Comparison of ENCODE assay signal across 25 cellular contexts in genomic region chr14:64956697-64957412, GRCh38. TPM values are rescaled to one million over a fixed set of nuclear protein-coding genes. Genes with fewer than 3 reads are reported as not detected.
A peak's percentile ranks its signal among the peaks of the same experiment; 100 is the strongest.
DNase-seq lines count a peak whose midpoint lies in the region; ATAC-seq, FAIRE-seq and TF ChIP-seq lines count a peak whose summit lies in the region.
"Had no signal": no experiment of that assay in that cellular context is flagged by ENCODE, and none has a peak within 500 bp of the region (broad histone marks: within the 10 kb centered on the region; RNA-seq: fewer than 3 reads in every experiment).

No MANE protein-coding gene starts in this region.

- TF ChIP-seq POLR2A in H1 (IDR thresholded peaks at IDR 0.05; ENCODE audit: control extremely low read depth in 1 of 2, low read depth in 2 of 2, low read length in 2 of 2) (no peak), esophagus muscularis mucosa (IDR thresholded peaks at IDR 0.05; ENCODE audit: low read depth) (no peak)

- H3K36me3 ChIP-seq in mammary epithelial cell (ENCODE audit: insufficient read depth, low read length) (no peaks in the 10 kb centered on the region), H1 (ENCODE audit: control insufficient read depth in 2 of 4, insufficient read depth in 4 of 4, low read length in 3 of 4) (peaks cover 0 to 5% (median 1%) of the 10 kb centered on the region in 4 experiments; a peak in 2 of 8 replicates), esophagus muscularis mucosa (peaks cover 0 to 12% (median under 1%) of the 10 kb centered on the region in 4 donors)

- H3K56ac ChIP-seq in H1 (replicated peaks; ENCODE audit: insufficient read length, low read depth, low read length) = no peak overlapping the region

- H3K27me3 Mint-ChIP-seq in MCF 10A (ENCODE audit: insufficient read depth, unreplicated experiment) (no peaks in the 10 kb centered on the region), neural crest cell (ENCODE audit: low read depth) (no peaks in the 10 kb centered on the region), type B pancreatic cell (no peaks in the 10 kb centered on the region)

- H4K5ac ChIP-seq in H1 (ENCODE audit: insufficient read length, low read depth, low read length) = no peak overlapping the region

- no peak overlapping the region for H2BK15ac ChIP-seq in H1 (ENCODE audit: low read length)

- H3K4me1 Mint-ChIP-seq in MCF 10A (ENCODE audit: insufficient read depth, unreplicated experiment) = no peaks in the 10 kb centered on the region
- H3K4me1 Mint-ChIP-seq in neural crest cell = no peaks in the 10 kb centered on the region
- H3K4me1 Mint-ChIP-seq in type B pancreatic cell (ENCODE audit: unreplicated experiment) = peaks cover 18% of the 10 kb centered on the region

- H2BK120ac ChIP-seq in H1 (replicated peaks; ENCODE audit: low read depth, low read length) = peak overlapping the region; percentile 19

- H3K23me2 ChIP-seq in H1 (ENCODE audit: low read depth, low read length) = no peaks in the 10 kb centered on the region

- H4K20me1 ChIP-seq in mammary epithelial cell (ENCODE audit: insufficient read depth, low read length) = no peaks in the 10 kb centered on the region
- peaks cover 0 to 10% of the 10 kb centered on the region in 2 experiments for H4K20me1 ChIP-seq in H1 (replicated peaks in 1 of 2; ENCODE audit: control insufficient read depth in 1 of 2, insufficient read depth in 2 of 2, low read length in 2 of 2)

- CTCF ChIA-PET in MCF 10A (lab: Yijun Ruan, JAX) = interaction anchor here (0.6 to 1.5 kb wide), 4 partner anchors 14 to 1184 kb away, joined by 3 to 7 read pairs (median 4); partner anchors contain the start of gene GPX2
- CTCF ChIA-PET in mammary epithelial cell (lab: Charles Lee; ENCODE audit: low non-redundant PET) = interaction anchor here (0.5 to 0.6 kb wide), 2 partner anchors 42 to 63 kb away, joined by 3 to 4 read pairs; no protein-coding TSS in a partner anchor
- CTCF ChIA-PET in H1 (lab: Charles Lee; ENCODE audit: partially characterized antibody) = interaction anchor here (0.6 to 6.7 kb wide), 18 partner anchors 9 to 254 kb away, joined by 3 to 45 read pairs (median 4); partner anchors contain the start of gene FNTB

- H3K9me3 ChIP-seq in mammary epithelial cell (replicated peaks; ENCODE audit: insufficient read depth, low read length) (no peaks in the 10 kb centered on the region), H1 (ENCODE audit: insufficient read depth in 2 of 2, low read depth in 1 of 2, low read length in 1 of 2) (no peaks in the 10 kb centered on the region), esophagus muscularis mucosa (no peaks in the 10 kb centered on the region)
- H3K9me3 ChIP-seq: Peyer's patch had no signal

- no peak overlapping the region for H3K23ac ChIP-seq in H1 (ENCODE audit: insufficient read length)

- FAIRE-seq in H1 (lab: Jason Lieb, UNC) = no peak

- H3K9ac ChIP-seq in mammary epithelial cell (ENCODE audit: insufficient read depth, low read length) = no peak overlapping the region
- H3K9ac ChIP-seq in H1 (replicated peaks in 1 of 4; ENCODE audit: extremely low read depth in 1 of 4, low read depth in 3 of 4, low read length in 3 of 4) = no peak overlapping the region
- H3K9ac ChIP-seq: GM23248 had no signal

- no peak for DNase-seq in MCF 10A (ENCODE audit: unreplicated experiment)
- DNase-seq in mammary epithelial cell = no peak
- DNase-seq in H1 (ENCODE audit: low read depth in 1 of 2, low spot score in 2 of 2) = no peak
- no peak for DNase-seq in neural crest cell (ENCODE audit: low read depth, low spot score)
- DNase-seq in type B pancreatic cell (ENCODE audit: extremely low spot score, unreplicated experiment) = no peak
- DNase-seq in esophagus muscularis mucosa (ENCODE audit: extremely low spot score) = no peak
- no peak for DNase-seq in stimulated activated CD4-positive, alpha-beta T cell treated with anti-CD3 and anti-CD28 coated beads, Interleukin-2, amount 100 ng/mL, for 24 hours
- DNase-seq: 8988T, ACHN, DMS153, DND-41, GM23248, HCEC 1CT, NCI-H1092, NCI-H1417 treated with DMSO at 0.1 percent for 48 hours, NCI-H1694 treated with DMSO at 0.1 percent for 48 hours, NCI-H2081, NCI-H2171, NCI-H226, NCI-H510A, NCI-H69, Peyer's patch had no signal

- peak overlapping the region; percentile 40; the same call in 1 of the 2 replicates for H2AK5ac ChIP-seq in H1 (ENCODE audit: low read depth, low read length)

- no peak for ATAC-seq in esophagus mucosa
- ATAC-seq: SK-N-SH treated with all-trans-retinoic acid at 6 μM for 48 hours had no signal

- H3K4me1 ChIP-seq in mammary epithelial cell (ENCODE audit: insufficient read depth, low read length) (peaks cover 4% of the 10 kb centered on the region), H1 (replicated peaks in 1 of 4; ENCODE audit: control insufficient read depth in 3 of 4, insufficient read depth in 4 of 4, low read length in 3 of 4) (peaks cover 13 to 26% (median 20%) of the 10 kb centered on the region in 4 experiments), esophagus muscularis mucosa (peaks cover 0 to 10% (median under 1%) of the 10 kb centered on the region in 4 donors)
- H3K4me1 ChIP-seq: Peyer's patch had no signal

- intact Hi-C loops in MCF 10A (cut with micrococcal nuclease) = no loop called here
- intact Hi-C loops in mammary epithelial cell (cut with micrococcal nuclease) = no loop called here
- intact Hi-C loops in esophagus muscularis mucosa (cut with DNase I) = no loop called here

- peaks cover 7% of the 10 kb centered on the region for H3K79me1 ChIP-seq in H1 (ENCODE audit: low read depth, low read length)

- no peak overlapping the region for H2BK20ac ChIP-seq in H1 (ENCODE audit: low read length)

- peaks cover under 1% of the 10 kb centered on the region for H3K36me3 Mint-ChIP-seq in MCF 10A (ENCODE audit: insufficient read depth, unreplicated experiment)
- H3K36me3 Mint-ChIP-seq in neural crest cell (ENCODE audit: low read depth) = no peaks in the 10 kb centered on the region
- H3K36me3 Mint-ChIP-seq in type B pancreatic cell = peaks cover 11% of the 10 kb centered on the region

- no peaks in the 10 kb centered on the region for H3K9me3 Mint-ChIP-seq in MCF 10A (ENCODE audit: unreplicated experiment)
- no peaks in the 10 kb centered on the region for H3K9me3 Mint-ChIP-seq in neural crest cell
- no peaks in the 10 kb centered on the region for H3K9me3 Mint-ChIP-seq in type B pancreatic cell

- H2BK5ac ChIP-seq in H1 (ENCODE audit: low read depth, low read length) = peak overlapping the region; percentile 54; the same call in 1 of the 2 replicates

- H3K79me2 ChIP-seq in mammary epithelial cell (ENCODE audit: insufficient read depth, low read length) (no peaks in the 10 kb centered on the region), H1 (ENCODE audit: control insufficient read depth in 1 of 2, insufficient read depth in 2 of 2, low read length in 2 of 2) (peaks cover 0 to 5% of the 10 kb centered on the region in 2 experiments; a peak in 1 of 4 replicates)

- no peak overlapping the region for H3K18ac ChIP-seq in H1 (ENCODE audit: extremely low read depth, low read length)

- H4K8ac ChIP-seq in H1 (ENCODE audit: extremely low read depth, insufficient read depth, low read length) = no peak overlapping the region

- H3K14ac ChIP-seq in H1 (ENCODE audit: insufficient read length) = no peak overlapping the region

- H3K4me2 ChIP-seq in mammary epithelial cell (ENCODE audit: insufficient read depth, low read depth, low read length) (no peak overlapping the region), H1 (ENCODE audit: insufficient read depth in 1 of 2, low read depth in 2 of 2, low read length in 2 of 2) (peak overlapping the region; percentile 0 to 9; a peak in 1 of 4 replicates)

- H3K4ac ChIP-seq in H1 (replicated peaks; ENCODE audit: insufficient read length, low read depth, low read length) = no peak overlapping the region

- H2AFZ ChIP-seq in mammary epithelial cell (ENCODE audit: low read depth, low read length) (no peak overlapping the region), H1 (ENCODE audit: low read length) (no peak overlapping the region)
- H2AFZ ChIP-seq: GM23248 had no signal

- 54% methylated on average over 6 of the region's 8 CpGs for WGBS in mammary epithelial cell (ENCODE audit: low coverage, missing lambda C conversion rate)
- 70% methylated on average over 8 of the region's 8 CpGs; no CpG with 5 or more reads in 1 of the 2 experiments for WGBS in H1 (ENCODE audit: extremely low coverage in 1 of 2, insufficient coverage in 1 of 2, insufficient read length in 1 of 2, insufficient replicate concordance in 2 of 2, low coverage in 1 of 2, low lambda C conversion rate in 2 of 2, missing lambda C conversion rate in 1 of 2), 2 experiments
- 86% methylated on average over 8 of the region's 8 CpGs for WGBS in esophagus muscularis mucosa

- TF ChIP-seq CTCF in MCF 10A (IDR thresholded peaks at IDR 0.05; ENCODE audit: unreplicated experiment) = no peak
- TF ChIP-seq CTCF in mammary epithelial cell (conservative IDR thresholded peaks at IDR 0.05 in 1 of 2, IDR thresholded peaks at IDR 0.05 in 1 of 2; ENCODE audit: extremely low read depth in 1 of 2, insufficient read depth in 1 of 2, low read depth in 1 of 2, low read length in 2 of 2) = no peak
- no peak for TF ChIP-seq CTCF in H1 (IDR thresholded peaks at IDR 0.05; ENCODE audit: control extremely low read depth in 1 of 3, insufficient read depth in 1 of 3, low read depth in 1 of 3, low read length in 3 of 3)
- no peak for TF ChIP-seq CTCF in neural crest cell (conservative IDR thresholded peaks at IDR 0.05)
- TF ChIP-seq CTCF in type B pancreatic cell (conservative IDR thresholded peaks at IDR 0.05) = no peak
- no peak for TF ChIP-seq CTCF in esophagus muscularis mucosa (IDR thresholded peaks at IDR 0.05)

- no peaks in the 10 kb centered on the region for H3K27me3 ChIP-seq in mammary epithelial cell (ENCODE audit: insufficient read depth, low read length)
- H3K27me3 ChIP-seq in H1 (replicated peaks in 1 of 4; ENCODE audit: control insufficient read depth in 3 of 4, extremely low read depth in 1 of 4, insufficient read depth in 3 of 4, low read length in 3 of 4) = no peaks in the 10 kb centered on the region
- H3K27me3 ChIP-seq in esophagus muscularis mucosa = no peaks in the 10 kb centered on the region
- H3K27me3 ChIP-seq: Peyer's patch had no signal

- H3K4me3 ChIP-seq in mammary epithelial cell (replicated peaks in 1 of 3; ENCODE audit: insufficient read depth in 1 of 3, low read depth in 2 of 3, low read length in 3 of 3) = no peak overlapping the region
- H3K4me3 ChIP-seq in H1 (ENCODE audit: extremely low read depth in 1 of 4, insufficient read depth in 2 of 4, low read depth in 3 of 4, low read length in 4 of 4) = no peak overlapping the region
- H3K4me3 ChIP-seq in esophagus muscularis mucosa = no peak overlapping the region
- H3K4me3 ChIP-seq: GM23248, Peyer's patch had no signal

- POLR2A ChIA-PET in MCF 10A (lab: Yijun Ruan, JAX) (interaction anchor here (0.6 to 1.6 kb wide), 7 partner anchors 14 to 1576 kb away, joined by 3 to 4 read pairs (median 4); partner anchors contain the start of genes FNTB and ZBTB1), H1 (lab: Charles Lee; ENCODE audit: partially characterized antibody) (interaction anchor here (0.7 to 2.2 kb wide), 7 partner anchors 9 to 30 kb away, joined by 3 to 8 read pairs (median 6); partner anchors contain the start of gene FNTB)

- H3K27ac ChIP-seq in mammary epithelial cell (ENCODE audit: insufficient read depth, low read depth, low read length) = no peak overlapping the region
- no peak overlapping the region for H3K27ac ChIP-seq in H1 (ENCODE audit: low read depth, low read length)
- H3K27ac ChIP-seq in esophagus muscularis mucosa (replicated peaks in 1 of 4) = no peak overlapping the region
- H3K27ac ChIP-seq: GM23248, Peyer's patch had no signal

- no peak for TF ChIP-seq EP300 in H1 (IDR thresholded peaks at IDR 0.05; ENCODE audit: borderline replicate concordance in 1 of 2, low read depth in 2 of 2, low read length in 2 of 2)
- no peak for TF ChIP-seq EP300 in esophagus muscularis mucosa (IDR thresholded peaks at IDR 0.05)

- in situ Hi-C loops in mammary epithelial cell (cut with MboI; ENCODE audit: low sequenced_read_pairs in 2 of 2) = no loop called here

- 0 out of 2 replicates have a peak overlapping the region, but pooled peaks have one; percentile 12 for H2BK12ac ChIP-seq in H1 (ENCODE audit: low read depth, low read length)

- H4K91ac ChIP-seq in H1 (replicated peaks; ENCODE audit: insufficient read length, low read length) = no peak overlapping the region

- dilution Hi-C loops in mammary epithelial cell (cut with HindIII; ENCODE audit: low sequenced_read_pairs) = no loop called here

- TF ChIP-seq RAD21 in H1 (IDR thresholded peaks at IDR 0.05 in 1 of 2, conservative IDR thresholded peaks at IDR 0.05 in 1 of 2; ENCODE audit: low read depth in 2 of 2, low read length in 2 of 2) = no peak

- peak overlapping the region; percentile 19 for H3K27ac Mint-ChIP-seq in MCF 10A (ENCODE audit: low read depth, unreplicated experiment)
- H3K27ac Mint-ChIP-seq in neural crest cell (ENCODE audit: unreplicated experiment) = peak overlapping the region; percentile 19
- peak overlapping the region; percentile 9 for H3K27ac Mint-ChIP-seq in type B pancreatic cell

- BruUV-seq in MCF 10A (replicated peaks; lab: Mats Ljungman, UMichigan) (no TSS peak), mammary epithelial cell (replicated peaks; lab: Mats Ljungman, UMichigan) (no TSS peak)

- H3K4me3 Mint-ChIP-seq in MCF 10A (ENCODE audit: unreplicated experiment) (no peak overlapping the region), neural crest cell (no peak overlapping the region), type B pancreatic cell (no peak overlapping the region)

RNA-seq across cellular contexts. Expression of gene GPX2, which starts 14.3 kb away (rescaled TPM):
- total RNA-seq in MCF 10A (2022) = not detected in 2 replicates
- 10 to 100 TPM; 10.3 to 22.0 TPM for total RNA-seq in mammary epithelial cell
- 19.8 TPM for polyA plus RNA-seq in mammary epithelial cell
- polyA minus RNA-seq in mammary epithelial cell = 4.7 TPM
- 0.30 and 0.50 TPM in 2 replicates for total RNA-seq in H1 (2021; fragmentation: NEBNext Ultra II Directional; extraction: Animal tissue kit (Norgen Biotek cat#: 25700))
- polyA plus RNA-seq in H1 (2011; rRNA removed) = 0.49 and 0.89 TPM in 2 replicates
- polyA plus RNA-seq in H1 (2011; cell fraction: cytosol; rRNA removed) = 0.61 TPM
- 0.66 TPM for polyA plus RNA-seq in H1 (2011; cell fraction: nucleus; rRNA removed)
- polyA plus RNA-seq in H1 (2012, experiment 1 of 2) = 0.50 to 0.96 TPM (median 0.64 TPM) in 3 of 4 replicates, not detected in the other
- 1.5 TPM for polyA plus RNA-seq in H1 (2012, experiment 2 of 2)
- 0.36 TPM for polyA plus RNA-seq in H1 (2013, experiment 1 of 2)
- polyA plus RNA-seq in H1 (2013, experiment 2 of 2) = 0.46 TPM
- polyA minus RNA-seq in H1 (2011; rRNA and poly(A)+ RNA removed) = 0.38 and 0.56 TPM in 2 replicates
- not detected for polyA minus RNA-seq in H1 (2011; cell fraction: cytosol; rRNA and poly(A)+ RNA removed)
- polyA minus RNA-seq in H1 (2011; cell fraction: nucleus; rRNA and poly(A)+ RNA removed) = not detected
- total RNA-seq in neural crest cell = not detected in 2 replicates
- 39.2 and 69.7 TPM in 2 replicates for total RNA-seq in type B pancreatic cell (ENCODE audit: low replicate concordance)
- 68.1 TPM for total RNA-seq in esophagus mucosa
- not detected for total RNA-seq in esophagus muscularis mucosa
- total RNA-seq: GM23248, OCI-LY7 had no signal
- polyA plus RNA-seq: GM23248 had no signal

RNA-seq across cellular contexts. Expression of gene RAB15, which starts 15.3 kb away (rescaled TPM):
- total RNA-seq in MCF 10A (2022) (0.28 and 0.66 TPM in 2 replicates), mammary epithelial cell (1 to 10 TPM; 5.8 to 6.2 TPM), neural crest cell (16.5 and 17.9 TPM in 2 replicates), type B pancreatic cell (ENCODE audit: low replicate concordance) (31.4 and 55.6 TPM in 2 replicates), esophagus mucosa (1.8 TPM), esophagus muscularis mucosa (10 to 100 TPM in 1 of 4 donors, 1 to 10 TPM in 3; 3.7 to 11.4 (median 7.1) TPM)
- polyA plus RNA-seq in mammary epithelial cell (3.4 TPM), H1 (2011; rRNA removed) (38.8 and 63.4 TPM in 2 replicates)
- polyA minus RNA-seq in mammary epithelial cell = 2.1 TPM
- total RNA-seq in H1 (2021; fragmentation: NEBNext Ultra II Directional; extraction: Animal tissue kit (Norgen Biotek cat#: 25700)) = 58.1 and 59.2 TPM in 2 replicates
- polyA plus RNA-seq in H1 (2011; cell fraction: cytosol; rRNA removed) = 37.8 TPM
- polyA plus RNA-seq in H1 (2011; cell fraction: nucleus; rRNA removed) = 46.7 TPM
- polyA plus RNA-seq in H1 (2012, experiment 1 of 2) = 35.3 to 39.3 TPM (median 37.0 TPM) in 4 replicates
- polyA plus RNA-seq in H1 (2012, experiment 2 of 2) = 35.0 TPM
- polyA plus RNA-seq in H1 (2013, experiment 1 of 2) = 29.4 TPM
- 30.4 TPM for polyA plus RNA-seq in H1 (2013, experiment 2 of 2)
- 25.9 and 31.7 TPM in 2 replicates for polyA minus RNA-seq in H1 (2011; rRNA and poly(A)+ RNA removed)
- 15.9 TPM for polyA minus RNA-seq in H1 (2011; cell fraction: cytosol; rRNA and poly(A)+ RNA removed)
- polyA minus RNA-seq in H1 (2011; cell fraction: nucleus; rRNA and poly(A)+ RNA removed) = 14.5 TPM

RNA-seq across cellular contexts. Expression of gene FNTB, which starts 29.8 kb away (rescaled TPM):
- 12.2 and 13.1 TPM in 2 replicates for total RNA-seq in MCF 10A (2022)
- 10 to 100 TPM; 11.7 to 12.5 TPM for total RNA-seq in mammary epithelial cell
- 17.0 TPM for polyA plus RNA-seq in mammary epithelial cell
- 56.4 TPM for polyA minus RNA-seq in mammary epithelial cell
- 13.8 and 16.0 TPM in 2 replicates for total RNA-seq in H1 (2021; fragmentation: NEBNext Ultra II Directional; extraction: Animal tissue kit (Norgen Biotek cat#: 25700))
- polyA plus RNA-seq in H1 (2011; rRNA removed) = 19.3 and 20.7 TPM in 2 replicates
- 21.8 TPM for polyA plus RNA-seq in H1 (2011; cell fraction: cytosol; rRNA removed)
- 30.2 TPM for polyA plus RNA-seq in H1 (2011; cell fraction: nucleus; rRNA removed)
- polyA plus RNA-seq in H1 (2012, experiment 1 of 2) = 12.4 to 17.8 TPM (median 16.1 TPM) in 4 replicates
- polyA plus RNA-seq in H1 (2012, experiment 2 of 2) = 16.3 TPM
- polyA plus RNA-seq in H1 (2013, experiment 1 of 2) = 9.0 TPM
- 8.3 TPM for polyA plus RNA-seq in H1 (2013, experiment 2 of 2)
- polyA minus RNA-seq in H1 (2011; rRNA and poly(A)+ RNA removed) = 30.5 and 33.3 TPM in 2 replicates
- polyA minus RNA-seq in H1 (2011; cell fraction: cytosol; rRNA and poly(A)+ RNA removed) = 21.4 TPM
- polyA minus RNA-seq in H1 (2011; cell fraction: nucleus; rRNA and poly(A)+ RNA removed) = 22.4 TPM
- total RNA-seq in neural crest cell = 28.6 and 37.3 TPM in 2 replicates
- total RNA-seq in type B pancreatic cell (ENCODE audit: low replicate concordance) = 30.1 and 31.2 TPM in 2 replicates
- 22.6 TPM for total RNA-seq in esophagus mucosa
- 10 to 100 TPM; 10.3 to 20.7 (median 15.5) TPM for total RNA-seq in esophagus muscularis mucosa

RNA-seq across cellular contexts. Expression of gene CHURC1, which starts 42.6 kb away (rescaled TPM):
- total RNA-seq in MCF 10A (2022) (72.5 and 89.2 TPM in 2 replicates), mammary epithelial cell (10 to 100 TPM; 49.9 to 55.7 TPM), neural crest cell (33.1 and 34.4 TPM in 2 replicates), type B pancreatic cell (ENCODE audit: low replicate concordance) (40.0 and 45.3 TPM in 2 replicates), esophagus mucosa (38.6 TPM), esophagus muscularis mucosa (100 to 1,000 TPM in 3 of 4 donors, 10 to 100 TPM in 1; 67.0 to 138 (median 107) TPM)
- polyA plus RNA-seq in mammary epithelial cell (38.7 TPM), H1 (2011; rRNA removed) (44.8 and 59.3 TPM in 2 replicates)
- polyA minus RNA-seq in mammary epithelial cell = 1.7 TPM
- 50.2 and 55.6 TPM in 2 replicates for total RNA-seq in H1 (2021; fragmentation: NEBNext Ultra II Directional; extraction: Animal tissue kit (Norgen Biotek cat#: 25700))
- polyA plus RNA-seq in H1 (2011; cell fraction: cytosol; rRNA removed) = 43.3 TPM
- 11.4 TPM for polyA plus RNA-seq in H1 (2011; cell fraction: nucleus; rRNA removed)
- 31.2 to 64.3 TPM (median 43.5 TPM) in 4 replicates for polyA plus RNA-seq in H1 (2012, experiment 1 of 2)
- polyA plus RNA-seq in H1 (2012, experiment 2 of 2) = 35.9 TPM
- polyA plus RNA-seq in H1 (2013, experiment 1 of 2) = 149 TPM
- polyA plus RNA-seq in H1 (2013, experiment 2 of 2) = 132 TPM
- polyA minus RNA-seq in H1 (2011; rRNA and poly(A)+ RNA removed) = 9.7 and 14.7 TPM in 2 replicates
- 6.9 TPM for polyA minus RNA-seq in H1 (2011; cell fraction: cytosol; rRNA and poly(A)+ RNA removed)
- 37.0 TPM for polyA minus RNA-seq in H1 (2011; cell fraction: nucleus; rRNA and poly(A)+ RNA removed)
